In the genomic region with DNA sequence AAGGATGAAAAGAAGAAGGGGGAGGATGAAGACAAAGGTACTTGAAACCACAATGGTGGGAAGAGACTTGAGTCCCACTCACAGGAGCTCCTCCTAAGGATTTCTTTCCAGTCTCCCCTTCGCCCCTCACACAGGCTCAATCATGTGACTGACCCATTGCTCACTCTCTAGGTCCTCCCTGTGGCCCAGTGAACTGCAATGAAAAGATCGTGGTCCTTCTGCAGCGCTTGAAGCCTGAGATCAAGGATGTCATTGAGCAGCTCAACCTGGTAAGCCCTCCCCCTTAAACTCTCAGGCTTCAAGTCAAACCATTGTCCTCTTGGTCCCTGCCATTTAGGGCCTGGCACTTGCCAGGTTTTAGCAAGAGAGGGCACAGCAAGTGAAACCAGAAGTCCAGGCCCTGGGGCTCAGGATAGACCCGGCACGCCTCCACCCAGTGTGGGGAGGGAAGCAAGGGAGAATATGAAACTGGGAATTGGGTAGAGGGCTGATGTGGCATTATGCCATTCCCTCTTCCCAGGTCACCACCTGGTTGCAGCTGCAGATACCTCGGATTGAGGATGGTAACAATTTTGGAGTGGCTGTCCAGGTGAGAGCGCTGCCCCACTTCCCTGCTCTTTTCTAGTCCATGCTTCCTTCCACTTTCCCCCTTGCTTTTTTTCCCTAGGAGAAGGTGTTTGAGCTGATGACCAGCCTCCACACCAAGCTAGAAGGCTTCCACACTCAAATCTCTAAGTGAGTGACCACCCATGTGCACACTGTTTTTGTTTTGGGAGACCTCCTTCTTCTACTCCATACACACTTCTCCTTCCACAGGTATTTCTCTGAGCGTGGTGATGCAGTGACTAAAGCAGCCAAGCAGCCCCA, we compare ENCODE assay signal across 1 cellular context.
A peak's percentile ranks its signal among the peaks of the same experiment; 100 is the strongest.
TF ChIP-seq lines count a peak whose summit lies in the region.

No MANE protein-coding gene starts in this region.

TF ChIP-seq in HepG2, 621 proteins besides CTCF, POLR2A, EP300 and RAD21 (continues in another document):
- TF ChIP-seq ZNF552 (CRISPR knock-in tag; IDR thresholded peaks at IDR 0.05; ENCODE audit: borderline replicate concordance) (peak; percentile 46; the same call in 1 of the 2 replicates), KDM3A (CRISPR knock-in tag; IDR thresholded peaks at IDR 0.05; ENCODE audit: low read depth) (0 out of 2 replicates have a peak, but pooled peaks have one; percentile 4), GATA4 (IDR thresholded peaks at IDR 0.05; ENCODE audit: borderline replicate concordance, low read depth) (0 out of 2 replicates have a peak, but pooled peaks have one; percentile 31), MTF2 (CRISPR knock-in tag; IDR thresholded peaks at IDR 0.05; ENCODE audit: borderline replicate concordance) (no peak), ZNF781 (CRISPR knock-in tag; IDR thresholded peaks at IDR 0.05; ENCODE audit: borderline replicate concordance, not compliant biosample characterization) (peak; percentile 30), RBM22 (optimal IDR thresholded peaks at IDR 0.05; ENCODE audit: low read length) (peak; percentile 85), ZC3H4 (CRISPR knock-in tag; IDR thresholded peaks at IDR 0.05; ENCODE audit: borderline replicate concordance) (0 out of 2 replicates have a peak, but pooled peaks have one; percentile 32), AGO2 (optimal IDR thresholded peaks at IDR 0.05; ENCODE audit: low read depth, low read length) (peak; percentile 71), ZNF878 (CRISPR knock-in tag; IDR thresholded peaks at IDR 0.05) (no peak), ZNF138 (CRISPR knock-in tag; IDR thresholded peaks at IDR 0.05; ENCODE audit: low read depth) (no peak), ZBTB1 (CRISPR knock-in tag; IDR thresholded peaks at IDR 0.05; ENCODE audit: borderline replicate concordance) (no peak), ZNF331 (CRISPR knock-in tag; IDR thresholded peaks at IDR 0.05) (no peak; the same call in none of the 2 replicates), POLR2G (IDR thresholded peaks at IDR 0.05; ENCODE audit: low read depth, low read length) (peak; percentile 31), RBFOX2 (IDR thresholded peaks at IDR 0.05; ENCODE audit: low read depth, low read length) (peak; percentile 57), AKAP8 (CRISPR knock-in tag; IDR thresholded peaks at IDR 0.05) (peak; percentile 77), SALL2 (CRISPR knock-in tag; IDR thresholded peaks at IDR 0.05) (no peak), ZKSCAN5 (CRISPR knock-in tag; IDR thresholded peaks at IDR 0.05) (no peak), SAP130 (CRISPR knock-in tag; IDR thresholded peaks at IDR 0.05; ENCODE audit: low read depth) (0 out of 2 replicates have a peak, but pooled peaks have one; percentile 21), SUZ12 (IDR thresholded peaks at IDR 0.05; ENCODE audit: low read depth, low read length) (no peak), MEF2D (CRISPR knock-in tag; IDR thresholded peaks at IDR 0.05) (peak; percentile 30; the same call in 1 of the 2 replicates), ZNF263 (CRISPR knock-in tag; IDR thresholded peaks at IDR 0.05) (0 out of 2 replicates have a peak, but pooled peaks have one; percentile 30), ELF3 (CRISPR knock-in tag; IDR thresholded peaks at IDR 0.05) (0 out of 2 replicates have a peak, but pooled peaks have one; percentile 18), BHLHE40 (IDR thresholded peaks at IDR 0.05; ENCODE audit: low read length) (peak; percentile 1; the same call in 1 of the 2 replicates), ATAD3A (CRISPR knock-in tag; IDR thresholded peaks at IDR 0.05) (0 out of 2 replicates have a peak, but pooled peaks have one; percentile 19), FOXO1 (CRISPR knock-in tag; IDR thresholded peaks at IDR 0.05) (no peak), ZBTB38 (CRISPR knock-in tag; IDR thresholded peaks at IDR 0.05) (peak; percentile 1; the same call in 1 of the 2 replicates), HNRNPH1 (optimal IDR thresholded peaks at IDR 0.05; ENCODE audit: low read depth, low read length) (peak; percentile 32), ARHGAP35 (CRISPR knock-in tag; IDR thresholded peaks at IDR 0.05; ENCODE audit: borderline replicate concordance) (no peak), ZNF572 (CRISPR knock-in tag; IDR thresholded peaks at IDR 0.05) (no peak), HOXA5 (CRISPR knock-in tag; IDR thresholded peaks at IDR 0.05) (no peak), POLR2AphosphoS5 (IDR thresholded peaks at IDR 0.05; ENCODE audit: low read depth, low read length) (peak; percentile 63), CEBPB (IDR thresholded peaks at IDR 0.05; ENCODE audit: borderline replicate concordance, low read depth, low read length) (no peak), PHF5A (CRISPR knock-in tag; IDR thresholded peaks at IDR 0.05; ENCODE audit: low read depth, unreplicated experiment) (no peak), ARID2 (CRISPR knock-in tag; IDR thresholded peaks at IDR 0.05; ENCODE audit: borderline replicate concordance) (no peak), ZC3H13 (CRISPR knock-in tag; IDR thresholded peaks at IDR 0.05) (no peak), NFYB (CRISPR knock-in tag; IDR thresholded peaks at IDR 0.05) (0 out of 2 replicates have a peak, but pooled peaks have one; percentile 16), ZNF225 (CRISPR knock-in tag; IDR thresholded peaks at IDR 0.05) (peak; percentile 13; the same call in 1 of the 2 replicates), SMAD1 (CRISPR knock-in tag; IDR thresholded peaks at IDR 0.05; ENCODE audit: borderline replicate concordance, low read depth) (peak; percentile 49; the same call in 1 of the 2 replicates), MED1 (CRISPR knock-in tag; IDR thresholded peaks at IDR 0.05) (0 out of 2 replicates have a peak, but pooled peaks have one; percentile 7)
- TF ChIP-seq, protein P1, sequence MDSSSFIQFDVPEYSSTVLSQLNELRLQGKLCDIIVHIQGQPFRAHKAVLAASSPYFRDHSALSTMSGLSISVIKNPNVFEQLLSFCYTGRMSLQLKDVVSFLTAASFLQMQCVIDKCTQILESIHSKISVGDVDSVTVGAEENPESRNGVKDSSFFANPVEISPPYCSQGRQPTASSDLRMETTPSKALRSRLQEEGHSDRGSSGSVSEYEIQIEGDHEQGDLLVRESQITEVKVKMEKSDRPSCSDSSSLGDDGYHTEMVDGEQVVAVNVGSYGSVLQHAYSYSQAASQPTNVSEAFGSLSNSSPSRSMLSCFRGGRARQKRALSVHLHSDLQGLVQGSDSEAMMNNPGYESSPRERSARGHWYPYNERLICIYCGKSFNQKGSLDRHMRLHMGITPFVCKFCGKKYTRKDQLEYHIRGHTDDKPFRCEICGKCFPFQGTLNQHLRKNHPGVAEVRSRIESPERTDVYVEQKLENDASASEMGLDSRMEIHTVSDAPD (CRISPR knock-in tag; IDR thresholded peaks at IDR 0.05): no peak
- TF ChIP-seq, protein P2, sequence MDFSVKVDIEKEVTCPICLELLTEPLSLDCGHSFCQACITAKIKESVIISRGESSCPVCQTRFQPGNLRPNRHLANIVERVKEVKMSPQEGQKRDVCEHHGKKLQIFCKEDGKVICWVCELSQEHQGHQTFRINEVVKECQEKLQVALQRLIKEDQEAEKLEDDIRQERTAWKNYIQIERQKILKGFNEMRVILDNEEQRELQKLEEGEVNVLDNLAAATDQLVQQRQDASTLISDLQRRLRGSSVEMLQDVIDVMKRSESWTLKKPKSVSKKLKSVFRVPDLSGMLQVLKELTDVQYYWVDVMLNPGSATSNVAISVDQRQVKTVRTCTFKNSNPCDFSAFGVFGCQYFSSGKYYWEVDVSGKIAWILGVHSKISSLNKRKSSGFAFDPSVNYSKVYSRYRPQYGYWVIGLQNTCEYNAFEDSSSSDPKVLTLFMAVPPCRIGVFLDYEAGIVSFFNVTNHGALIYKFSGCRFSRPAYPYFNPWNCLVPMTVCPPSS (IDR thresholded peaks at IDR 0.05): no peak
- TF ChIP-seq, protein P3, sequence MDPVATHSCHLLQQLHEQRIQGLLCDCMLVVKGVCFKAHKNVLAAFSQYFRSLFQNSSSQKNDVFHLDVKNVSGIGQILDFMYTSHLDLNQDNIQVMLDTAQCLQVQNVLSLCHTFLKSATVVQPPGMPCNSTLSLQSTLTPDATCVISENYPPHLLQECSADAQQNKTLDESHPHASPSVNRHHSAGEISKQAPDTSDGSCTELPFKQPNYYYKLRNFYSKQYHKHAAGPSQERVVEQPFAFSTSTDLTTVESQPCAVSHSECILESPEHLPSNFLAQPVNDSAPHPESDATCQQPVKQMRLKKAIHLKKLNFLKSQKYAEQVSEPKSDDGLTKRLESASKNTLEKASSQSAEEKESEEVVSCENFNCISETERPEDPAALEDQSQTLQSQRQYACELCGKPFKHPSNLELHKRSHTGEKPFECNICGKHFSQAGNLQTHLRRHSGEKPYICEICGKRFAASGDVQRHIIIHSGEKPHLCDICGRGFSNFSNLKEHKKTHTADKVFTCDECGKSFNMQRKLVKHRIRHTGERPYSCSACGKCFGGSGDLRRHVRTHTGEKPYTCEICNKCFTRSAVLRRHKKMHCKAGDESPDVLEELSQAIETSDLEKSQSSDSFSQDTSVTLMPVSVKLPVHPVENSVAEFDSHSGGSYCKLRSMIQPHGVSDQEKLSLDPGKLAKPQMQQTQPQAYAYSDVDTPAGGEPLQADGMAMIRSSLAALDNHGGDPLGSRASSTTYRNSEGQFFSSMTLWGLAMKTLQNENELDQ (CRISPR knock-in tag; IDR thresholded peaks at IDR 0.05; ENCODE audit: borderline replicate concordance): peak; percentile 67; the same call in 1 of the 2 replicates
- TF ChIP-seq, protein P4, sequence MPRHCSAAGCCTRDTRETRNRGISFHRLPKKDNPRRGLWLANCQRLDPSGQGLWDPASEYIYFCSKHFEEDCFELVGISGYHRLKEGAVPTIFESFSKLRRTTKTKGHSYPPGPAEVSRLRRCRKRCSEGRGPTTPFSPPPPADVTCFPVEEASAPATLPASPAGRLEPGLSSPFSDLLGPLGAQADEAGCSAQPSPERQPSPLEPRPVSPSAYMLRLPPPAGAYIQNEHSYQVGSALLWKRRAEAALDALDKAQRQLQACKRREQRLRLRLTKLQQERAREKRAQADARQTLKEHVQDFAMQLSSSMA (CRISPR knock-in tag; IDR thresholded peaks at IDR 0.05): peak; percentile 55; the same call in 1 of the 2 replicates
- TF ChIP-seq, protein P5, sequence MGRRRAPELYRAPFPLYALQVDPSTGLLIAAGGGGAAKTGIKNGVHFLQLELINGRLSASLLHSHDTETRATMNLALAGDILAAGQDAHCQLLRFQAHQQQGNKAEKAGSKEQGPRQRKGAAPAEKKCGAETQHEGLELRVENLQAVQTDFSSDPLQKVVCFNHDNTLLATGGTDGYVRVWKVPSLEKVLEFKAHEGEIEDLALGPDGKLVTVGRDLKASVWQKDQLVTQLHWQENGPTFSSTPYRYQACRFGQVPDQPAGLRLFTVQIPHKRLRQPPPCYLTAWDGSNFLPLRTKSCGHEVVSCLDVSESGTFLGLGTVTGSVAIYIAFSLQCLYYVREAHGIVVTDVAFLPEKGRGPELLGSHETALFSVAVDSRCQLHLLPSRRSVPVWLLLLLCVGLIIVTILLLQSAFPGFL (CRISPR knock-in tag; IDR thresholded peaks at IDR 0.05): 0 out of 2 replicates have a peak, but pooled peaks have one; percentile 76
- TF ChIP-seq, protein P6, sequence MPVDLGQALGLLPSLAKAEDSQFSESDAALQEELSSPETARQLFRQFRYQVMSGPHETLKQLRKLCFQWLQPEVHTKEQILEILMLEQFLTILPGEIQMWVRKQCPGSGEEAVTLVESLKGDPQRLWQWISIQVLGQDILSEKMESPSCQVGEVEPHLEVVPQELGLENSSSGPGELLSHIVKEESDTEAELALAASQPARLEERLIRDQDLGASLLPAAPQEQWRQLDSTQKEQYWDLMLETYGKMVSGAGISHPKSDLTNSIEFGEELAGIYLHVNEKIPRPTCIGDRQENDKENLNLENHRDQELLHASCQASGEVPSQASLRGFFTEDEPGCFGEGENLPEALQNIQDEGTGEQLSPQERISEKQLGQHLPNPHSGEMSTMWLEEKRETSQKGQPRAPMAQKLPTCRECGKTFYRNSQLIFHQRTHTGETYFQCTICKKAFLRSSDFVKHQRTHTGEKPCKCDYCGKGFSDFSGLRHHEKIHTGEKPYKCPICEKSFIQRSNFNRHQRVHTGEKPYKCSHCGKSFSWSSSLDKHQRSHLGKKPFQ (CRISPR knock-in tag; IDR thresholded peaks at IDR 0.05; ENCODE audit: insufficient replicate concordance): no peak
- TF ChIP-seq, protein P7, sequence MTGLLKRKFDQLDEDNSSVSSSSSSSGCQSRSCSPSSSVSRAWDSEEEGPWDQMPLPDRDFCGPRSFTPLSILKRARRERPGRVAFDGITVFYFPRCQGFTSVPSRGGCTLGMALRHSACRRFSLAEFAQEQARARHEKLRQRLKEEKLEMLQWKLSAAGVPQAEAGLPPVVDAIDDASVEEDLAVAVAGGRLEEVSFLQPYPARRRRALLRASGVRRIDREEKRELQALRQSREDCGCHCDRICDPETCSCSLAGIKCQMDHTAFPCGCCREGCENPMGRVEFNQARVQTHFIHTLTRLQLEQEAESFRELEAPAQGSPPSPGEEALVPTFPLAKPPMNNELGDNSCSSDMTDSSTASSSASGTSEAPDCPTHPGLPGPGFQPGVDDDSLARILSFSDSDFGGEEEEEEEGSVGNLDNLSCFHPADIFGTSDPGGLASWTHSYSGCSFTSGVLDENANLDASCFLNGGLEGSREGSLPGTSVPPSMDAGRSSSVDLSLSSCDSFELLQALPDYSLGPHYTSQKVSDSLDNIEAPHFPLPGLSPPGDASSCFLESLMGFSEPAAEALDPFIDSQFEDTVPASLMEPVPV (CRISPR knock-in tag; IDR thresholded peaks at IDR 0.05): 0 out of 2 replicates have a peak, but pooled peaks have one; percentile 27
- TF ChIP-seq, protein P8, sequence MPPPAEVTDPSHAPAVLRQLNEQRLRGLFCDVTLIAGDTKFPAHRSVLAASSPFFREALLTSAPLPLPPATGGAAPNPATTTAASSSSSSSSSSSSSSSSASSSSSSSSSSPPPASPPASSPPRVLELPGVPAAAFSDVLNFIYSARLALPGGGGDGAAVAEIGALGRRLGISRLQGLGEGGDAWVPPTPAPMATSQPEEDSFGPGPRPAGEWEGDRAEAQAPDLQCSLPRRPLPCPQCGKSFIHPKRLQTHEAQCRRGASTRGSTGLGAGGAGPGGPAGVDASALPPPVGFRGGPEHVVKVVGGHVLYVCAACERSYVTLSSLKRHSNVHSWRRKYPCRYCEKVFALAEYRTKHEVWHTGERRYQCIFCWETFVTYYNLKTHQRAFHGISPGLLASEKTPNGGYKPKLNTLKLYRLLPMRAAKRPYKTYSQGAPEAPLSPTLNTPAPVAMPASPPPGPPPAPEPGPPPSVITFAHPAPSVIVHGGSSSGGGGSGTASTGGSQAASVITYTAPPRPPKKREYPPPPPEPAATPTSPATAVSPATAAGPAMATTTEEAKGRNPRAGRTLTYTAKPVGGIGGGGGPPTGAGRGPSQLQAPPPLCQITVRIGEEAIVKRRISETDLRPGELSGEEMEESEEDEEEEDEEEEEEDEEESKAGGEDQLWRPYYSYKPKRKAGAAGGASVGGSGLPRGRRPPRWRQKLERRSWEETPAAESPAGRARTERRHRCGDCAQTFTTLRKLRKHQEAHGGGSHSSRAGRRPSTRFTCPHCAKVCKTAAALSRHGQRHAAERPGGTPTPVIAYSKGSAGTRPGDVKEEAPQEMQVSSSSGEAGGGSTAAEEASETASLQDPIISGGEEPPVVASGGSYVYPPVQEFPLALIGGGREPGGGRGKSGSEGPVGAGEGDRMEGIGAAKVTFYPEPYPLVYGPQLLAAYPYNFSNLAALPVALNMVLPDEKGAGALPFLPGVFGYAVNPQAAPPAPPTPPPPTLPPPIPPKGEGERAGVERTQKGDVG (CRISPR knock-in tag; IDR thresholded peaks at IDR 0.05; ENCODE audit: borderline replicate concordance): 0 out of 2 replicates have a peak, but pooled peaks have one; percentile 22
